Comparison of ENCODE assay signal across 8 cellular contexts in genomic region chr12:64608901-64609542, GRCh38. TPM values are rescaled to one million over a fixed set of nuclear protein-coding genes. Genes with fewer than 3 reads are reported as not detected.
DNase-seq lines count a peak whose midpoint lies in the region; ATAC-seq and TF ChIP-seq lines count a peak whose summit lies in the region.

No MANE protein-coding gene starts in this region.

- H3K27ac Mint-ChIP-seq in activated T-cell treated with anti-CD3 and anti-CD28 coated beads, Interleukin-2, amount 50 U/mL, for 72 hours = peak overlapping the region; percentile 93

- H3K9ac ChIP-seq in OCI-LY3 (ENCODE audit: low read length) = peak overlapping the region; percentile 99

- H3K9me3 ChIP-seq in BE2C (no peaks in the 10 kb centered on the region), OCI-LY3 (ENCODE audit: insufficient read depth, low read length) (no peaks in the 10 kb centered on the region), ovary (no peaks in the 10 kb centered on the region)

- H3K27me3 ChIP-seq in BE2C (no peaks in the 10 kb centered on the region), OCI-LY3 (ENCODE audit: low read depth, low read length) (no peaks in the 10 kb centered on the region), foreskin keratinocyte (no peaks in the 10 kb centered on the region), ovary (no peaks in the 10 kb centered on the region)

- no peak for TF ChIP-seq EP300 in ovary (IDR thresholded peaks at IDR 0.05)

- H3K27ac ChIP-seq in OCI-LY3 (ENCODE audit: low read length) (peak overlapping the region; percentile 95), foreskin keratinocyte (no peak overlapping the region), ovary (peak overlapping the region; percentile 65 to 82)

- DNase-seq in BE2C (peak; percentile 39), foreskin keratinocyte (peak in 1 of 2 donors; percentile 83), ovary (peak in 2 of 5 donors; percentile 26 to 34), NCI-H446 treated with DMSO at 0.1 percent for 48 hours (lab: John Stamatoyannopoulos, UW) (no peak)
- DNase-seq in activated T-cell treated with anti-CD3 and anti-CD28 coated beads, Interleukin-2, amount 50 U/mL, for 72 hours = peak; percentile 45 to 46

- no peaks in the 10 kb centered on the region for H3K9me3 Mint-ChIP-seq in activated T-cell treated with anti-CD3 and anti-CD28 coated beads, Interleukin-2, amount 50 U/mL, for 72 hours

- H3K27me3 Mint-ChIP-seq in activated T-cell treated with anti-CD3 and anti-CD28 coated beads, Interleukin-2, amount 50 U/mL, for 72 hours (ENCODE audit: low read depth) = no peaks in the 10 kb centered on the region

- peak overlapping the region; percentile 83 to 91 for H3K4me3 Mint-ChIP-seq in activated T-cell treated with anti-CD3 and anti-CD28 coated beads, Interleukin-2, amount 50 U/mL, for 72 hours

- H3K4me2 ChIP-seq in OCI-LY3 (ENCODE audit: low read length) = peak overlapping the region; percentile 99

- H2AFZ ChIP-seq in OCI-LY3 (ENCODE audit: low read depth, low read length) = peak overlapping the region; percentile 87

- peaks cover 9% of the 10 kb centered on the region in 2 donors for H3K36me3 Mint-ChIP-seq in activated T-cell treated with anti-CD3 and anti-CD28 coated beads, Interleukin-2, amount 50 U/mL, for 72 hours (ENCODE audit: insufficient read depth in 2 of 2)

- TF ChIP-seq CTCF in BE2C (IDR thresholded peaks at IDR 0.05; ENCODE audit: low read depth, low read length) = peak; percentile 33
- TF ChIP-seq CTCF in OCI-LY3 (IDR thresholded peaks at IDR 0.05; ENCODE audit: low read depth, low read length) = no peak
- TF ChIP-seq CTCF in foreskin keratinocyte (conservative IDR thresholded peaks at IDR 0.05) = peak; percentile 31
- TF ChIP-seq CTCF in ovary (IDR thresholded peaks at IDR 0.05) = no peak

- peaks cover 44% of the 10 kb centered on the region for H3K79me2 ChIP-seq in OCI-LY3 (ENCODE audit: low read length)

- TF ChIP-seq POLR2A in ovary (IDR thresholded peaks at IDR 0.05) = no peak

- H3K4me3 ChIP-seq in BE2C (ENCODE audit: low read depth, low read length) = peak overlapping the region; percentile 80
- peak overlapping the region; percentile 98 for H3K4me3 ChIP-seq in OCI-LY3 (ENCODE audit: low read length)
- H3K4me3 ChIP-seq in ovary = peak overlapping the region; percentile 86

- no peaks in the 10 kb centered on the region; the same call in 1 of the 2 replicates for H3K36me3 ChIP-seq in BE2C
- H3K36me3 ChIP-seq in OCI-LY3 (replicated peaks; ENCODE audit: low read depth, low read length) = peaks cover 23% of the 10 kb centered on the region
- no peaks in the 10 kb centered on the region for H3K36me3 ChIP-seq in ovary

- H4K20me1 ChIP-seq in OCI-LY3 (ENCODE audit: insufficient read depth, low read length) = peaks cover 18% of the 10 kb centered on the region

- peak; percentile 33 for ATAC-seq in GM18873 (IDR thresholded peaks at IDR 0.05; ENCODE audit: low FRiP score, unreplicated experiment)
- peak; percentile 31 for ATAC-seq in HG03342 (IDR thresholded peaks at IDR 0.05; ENCODE audit: unreplicated experiment)
- peak; percentile 35 to 46 for ATAC-seq in activated T-cell treated with anti-CD3 and anti-CD28 coated beads, Interleukin-2, amount 50 U/mL, for 72 hours (replicated peaks in 1 of 2)
- peak; percentile 68 for ATAC-seq in foreskin keratinocyte

- H3K4me1 ChIP-seq in BE2C (peaks cover 5% of the 10 kb centered on the region; the same call in 1 of the 2 replicates), OCI-LY3 (ENCODE audit: low read length) (peaks cover 20% of the 10 kb centered on the region), foreskin keratinocyte (no peaks in the 10 kb centered on the region), ovary (ENCODE audit: insufficient read depth) (peaks cover 5% of the 10 kb centered on the region)

- WGBS in ovary, 3 donors = 7 to 10% (median 8%) methylated on average over 16 of the region's 16 CpGs

- intact Hi-C loops in ovary (cut with DNase I) = loop anchor here in 1 of 4 donors (10.0 kb wide), 1 partner anchor 54 kb away; no protein-coding TSS in a partner anchor

- peaks cover 26% of the 10 kb centered on the region for H3K4me1 Mint-ChIP-seq in activated T-cell treated with anti-CD3 and anti-CD28 coated beads, Interleukin-2, amount 50 U/mL, for 72 hours (ENCODE audit: low read depth)

RNA-seq across cellular contexts. Expression of gene RASSF3, which starts 1.3 kb away (rescaled TPM):
- polyA plus RNA-seq in BE2C (2012; ENCODE audit: insufficient read depth, insufficient read length, low read depth) = 38.4 TPM
- 10 to 100 TPM; 40.3 to 42.4 TPM for total RNA-seq in activated T-cell treated with anti-CD3 and anti-CD28 coated beads, Interleukin-2, amount 50 U/mL, for 72 hours
- total RNA-seq in foreskin keratinocyte (12.4 and 13.6 TPM in 2 replicates), ovary (10 to 100 TPM; 20.3 to 64.5 (median 38.0) TPM)
- polyA plus RNA-seq in foreskin keratinocyte (4.2 and 5.5 TPM in 2 replicates), ovary (10 to 100 TPM; 18.2 to 31.4 TPM)

Comparison
In these comparisons a context has a peak if more than half of its experiments do, and no peak if none do; other contexts are left out.
1. CTCF ChIP-seq: peak in BE2C (single experiment) and foreskin keratinocyte (single experiment); none in OCI-LY3 (single experiment) and ovary (0 of 3).
2. Peak in every context shown above with its lines, with median percentiles within 50 percentile points of each other: H3K4me3 ChIP-seq and ATAC-seq.